10 cellular contexts compared by ENCODE assay signal in the genomic region with DNA sequence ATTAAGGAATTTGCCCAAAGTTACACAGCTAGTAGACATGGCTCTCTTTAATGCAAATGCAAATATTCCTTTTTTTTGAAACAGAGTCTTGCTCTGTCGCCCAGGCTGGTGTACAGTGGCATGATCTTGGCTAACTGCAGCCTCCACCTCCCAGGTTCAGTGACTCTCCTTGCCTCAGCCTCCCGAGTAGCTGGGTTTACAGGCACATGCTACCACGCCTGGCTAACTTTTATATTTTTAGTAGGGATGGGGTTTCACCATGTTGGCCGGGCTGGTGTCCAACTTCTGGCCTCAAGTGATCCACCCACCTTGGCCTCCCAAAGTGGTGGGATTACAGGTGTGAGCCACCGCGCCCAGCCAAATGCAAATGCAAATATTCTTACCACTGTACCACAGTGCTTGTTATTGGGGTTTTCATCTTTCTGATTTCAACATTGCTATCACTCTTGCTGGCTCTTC. TPM values are rescaled to one million over a fixed set of nuclear protein-coding genes. Genes with fewer than 3 reads are reported as not detected.
DNase-seq lines count a peak whose midpoint lies in the region; ATAC-seq and TF ChIP-seq lines count a peak whose summit lies in the region.
"Had no signal": no experiment of that assay in that cellular context is flagged by ENCODE, and none has a peak within 500 bp of the region (broad histone marks: within the 10 kb centered on the region; RNA-seq: fewer than 3 reads in every experiment).

No MANE protein-coding gene starts in this region.

- in situ Hi-C loops in KBM-7 (cut with MboI; ENCODE audit: low pct_unique_long_range_greater_than_20kb, low sequenced_read_pairs), result no loop called here

- H3K23ac ChIP-seq in mesendoderm (ENCODE audit: low read length), result no peak overlapping the region

- intact Hi-C loops in thyroid gland (cut with DNase I), result loop anchor here (5.0 kb wide), 1 partner anchor 55 kb away; no protein-coding TSS in a partner anchor

- no peaks in the 10 kb centered on the region for H3K79me1 ChIP-seq in mesendoderm (ENCODE audit: low read length)

- H3K79me2 ChIP-seq in mesendoderm (ENCODE audit: control insufficient read depth, insufficient read depth, low read length), result no peaks in the 10 kb centered on the region

- no peak overlapping the region for H4K5ac ChIP-seq in mesendoderm (ENCODE audit: low read length)

- H2BK5ac ChIP-seq in mesendoderm (ENCODE audit: low read length), result no peak overlapping the region

- TF ChIP-seq CTCF in NB4 (IDR thresholded peaks at IDR 0.05; ENCODE audit: low read depth, low read length) (no peak), choroid plexus epithelial cell (conservative IDR thresholded peaks at IDR 0.05; ENCODE audit: low read depth, low read length) (no peak), thyroid gland (IDR thresholded peaks at IDR 0.05) (no peak)

- no peak overlapping the region for H3K18ac ChIP-seq in mesendoderm (ENCODE audit: low read length)

- H3K4ac ChIP-seq in mesendoderm (ENCODE audit: low read depth, low read length), result no peak overlapping the region

- WGBS in thyroid gland, 2 donors, result 44 to 59% methylated on average over 6 of the region's 6 CpGs
- WGBS in mesendoderm (ENCODE audit: extremely low coverage, insufficient coverage, low lambda C conversion rate), result no CpG with 5 or more reads among the region's 6 CpGs

- H3K9ac ChIP-seq in mucosa of stomach (ENCODE audit: low read length), result peak overlapping the region; percentile 83
- H3K9ac ChIP-seq in mesendoderm (ENCODE audit: low read length), result no peak overlapping the region

- H2AK5ac ChIP-seq in mesendoderm (ENCODE audit: low read length), result no peak overlapping the region

- no peak overlapping the region for H3K56ac ChIP-seq in mesendoderm (ENCODE audit: low read length)

- H3K4me3 ChIP-seq in NB4 (ENCODE audit: low read depth, low read length) (peak overlapping the region; percentile 59), choroid plexus epithelial cell (ENCODE audit: low read depth, low read length) (peak overlapping the region; percentile 72), mucosa of stomach (ENCODE audit: low read length) (peak overlapping the region; percentile 69), thyroid gland (replicated peaks in 1 of 3) (peak overlapping the region; percentile 7 to 92 (median 80)), mesendoderm (ENCODE audit: low read length) (no peak overlapping the region)

- TF ChIP-seq POLR2A in NB4 (IDR thresholded peaks at IDR 0.05; ENCODE audit: extremely low read depth, insufficient read length) (no peak), thyroid gland (IDR thresholded peaks at IDR 0.05) (peak in 1 of 2 donors; percentile 51)

- no peaks in the 10 kb centered on the region for H3K27me3 ChIP-seq in mucosa of stomach (ENCODE audit: control insufficient read depth, insufficient read depth, low read length)
- no peaks in the 10 kb centered on the region for H3K27me3 ChIP-seq in thyroid gland
- no peaks in the 10 kb centered on the region for H3K27me3 ChIP-seq in mesendoderm (ENCODE audit: insufficient read depth, low read length, poor library complexity)

- H2BK15ac ChIP-seq in mesendoderm (replicated peaks; ENCODE audit: low read depth), result no peak overlapping the region

- ATAC-seq in HG02840 (IDR thresholded peaks at IDR 0.05; ENCODE audit: low FRiP score, unreplicated experiment), result no peak
- ATAC-seq: sciatic nerve had no signal

- no peaks in the 10 kb centered on the region for H3K9me3 ChIP-seq in mucosa of stomach (ENCODE audit: control insufficient read depth, low read length)
- no peaks in the 10 kb centered on the region for H3K9me3 ChIP-seq in thyroid gland

- H4K8ac ChIP-seq in mesendoderm (ENCODE audit: low read depth, low read length), result no peak overlapping the region

- H3K27ac ChIP-seq in thyroid gland (peak overlapping the region; percentile 95 to 99 (median 98)), mesendoderm (ENCODE audit: low read depth, low read length) (no peak overlapping the region)

- H3K4me1 ChIP-seq in mucosa of stomach (ENCODE audit: control insufficient read depth, insufficient read depth, low read length), result peaks cover 38% of the 10 kb centered on the region
- H3K4me1 ChIP-seq in thyroid gland, result peaks cover 49 to 51% of the 10 kb centered on the region in 2 donors
- H3K4me1 ChIP-seq in mesendoderm (ENCODE audit: control insufficient read depth, low read depth, low read length), result peaks cover 4% of the 10 kb centered on the region

- H3K36me3 ChIP-seq in mucosa of stomach (ENCODE audit: control insufficient read depth, insufficient read depth, low read length) (no peaks in the 10 kb centered on the region), thyroid gland (peaks cover 7 to 23% of the 10 kb centered on the region in 2 donors), mesendoderm (ENCODE audit: control insufficient read depth, insufficient read depth, low read length) (no peaks in the 10 kb centered on the region)

- DNase-seq in NB4 (ENCODE audit: low read depth), result no peak
- DNase-seq in choroid plexus epithelial cell (ENCODE audit: low read depth), result no peak
- DNase-seq in thyroid gland, result peak; percentile 59 to 70
- no peak for DNase-seq in KBM-7
- no peak for DNase-seq in mesendoderm
- DNase-seq: activated gamma-delta T cell, foreskin melanocyte had no signal

- no peak overlapping the region for H2BK120ac ChIP-seq in mesendoderm (ENCODE audit: low read depth, low read length)

- no peak overlapping the region for H3K4me2 ChIP-seq in mesendoderm (ENCODE audit: low read length)

RNA-seq across cellular contexts. Expression of a gene that starts 24.5 kb away (rescaled TPM):
- not detected for total RNA-seq in thyroid gland
- not detected for polyA plus RNA-seq in mesendoderm (2013, experiment 1 of 2)
- not detected for polyA plus RNA-seq in mesendoderm (2013, experiment 2 of 2)
- total RNA-seq: sciatic nerve had no signal

Comparison
In these comparisons a context has a peak if more than half of its experiments do, and no peak if none do; other contexts are left out.
1. DNase-seq: peak in thyroid gland (2 of 2); none in NB4 (single experiment), choroid plexus epithelial cell (single experiment), KBM-7 (single experiment) and mesendoderm (single experiment).